21 cellular contexts compared by ENCODE assay signal in the genomic region with DNA sequence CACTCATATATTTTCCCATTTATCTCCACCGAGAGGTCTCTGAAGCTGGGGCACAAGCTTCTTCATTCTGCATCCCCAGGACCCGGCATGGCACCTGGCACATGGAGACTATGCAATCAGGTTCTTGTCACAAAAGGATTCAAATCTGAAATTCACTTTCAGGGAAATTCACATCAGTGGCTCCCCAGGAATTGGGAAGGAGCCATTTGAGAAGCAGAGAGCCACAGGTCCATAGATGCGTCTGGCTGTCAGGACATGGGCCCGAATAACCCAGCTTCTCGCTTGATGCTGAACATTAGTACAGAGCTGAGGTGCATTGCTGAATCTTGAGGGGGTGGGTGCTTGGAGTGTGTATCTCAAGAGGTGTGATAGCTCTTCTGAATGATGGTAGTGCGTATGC.
DNase-seq lines count a peak whose midpoint lies in the region; ATAC-seq, FAIRE-seq and TF ChIP-seq lines count a peak whose summit lies in the region.
"Had no signal": no experiment of that assay in that cellular context is flagged by ENCODE, and none has a peak within 500 bp of the region (broad histone marks: within the 10 kb centered on the region; RNA-seq: fewer than 3 reads in every experiment).

No MANE protein-coding gene starts in this region.

- DNase-seq in HTR-8/SVneo (ENCODE audit: insufficient read length, low spot score): no peak
- peak; percentile 45 for DNase-seq in cerebellum (ENCODE audit: low spot score)
- DNase-seq in spleen: peak; percentile 23
- no peak for DNase-seq in NCI-H1694 (lab: John Stamatoyannopoulos, UW)
- DNase-seq in right atrium auricular region (ENCODE audit: low spot score): no peak
- DNase-seq in GM19240 (ENCODE audit: insufficient read length, low spot score): no peak
- DNase-seq: 8988T; Calu3; CD4-positive, alpha-beta memory T cell; COR-L47; DMS53; DMS79 treated with DMSO at 0.1 percent for 48 hours; H9 had no signal

- H3K36me3 ChIP-seq in spleen (no peaks in the 10 kb centered on the region), right atrium auricular region (no peaks in the 10 kb centered on the region)

- peaks cover 21% of the 10 kb centered on the region for H3K27me3 Mint-ChIP-seq in nephron (ENCODE audit: low read depth)
- H3K27me3 Mint-ChIP-seq: CD4-positive, alpha-beta memory T cell had no signal

- peaks cover 3 to 35% (median 18%) of the 10 kb centered on the region in 6 donors for H3K4me1 ChIP-seq in spleen
- peaks cover 0 to 71% of the 10 kb centered on the region in 2 donors for H3K4me1 ChIP-seq in right atrium auricular region
- H3K4me1 ChIP-seq: A549 had no signal

- no peak for TF ChIP-seq POLR2A in spleen (IDR thresholded peaks at IDR 0.05)

- H3K27me3 ChIP-seq in spleen (replicated peaks in 1 of 7) (no peaks in the 10 kb centered on the region), right atrium auricular region (no peaks in the 10 kb centered on the region)

- peak overlapping the region in 2 of 3 experiments; percentile 33 to 61 for H3K27ac Mint-ChIP-seq in nephron
- H3K27ac Mint-ChIP-seq: GM23338, H9 had no signal

- FAIRE-seq in HTR-8/SVneo (lab: Jason Lieb, UNC): peak; percentile 65
- FAIRE-seq: A549, G401.6, GM12892, GM19239 had no signal

- H3K4me1 Mint-ChIP-seq in nephron: peaks cover 74% of the 10 kb centered on the region

- H3K9me3 ChIP-seq in spleen (no peaks in the 10 kb centered on the region), right atrium auricular region (no peaks in the 10 kb centered on the region)
- H3K9me3 ChIP-seq: A549 had no signal

- no peak overlapping the region for H3K4me3 Mint-ChIP-seq in nephron
- H3K4me3 Mint-ChIP-seq: CD4-positive, alpha-beta memory T cell; GM23338; H9 had no signal

- H3K27ac ChIP-seq in spleen (no peak overlapping the region), right atrium auricular region (no peak overlapping the region)
- H3K27ac ChIP-seq: A549 had no signal

- no peak overlapping the region for H3K4me3 ChIP-seq in spleen
- no peak overlapping the region for H3K4me3 ChIP-seq in right atrium auricular region
- H3K4me3 ChIP-seq: A549, GM23338 had no signal

- H3K9me3 Mint-ChIP-seq in nephron: no peaks in the 10 kb centered on the region
- H3K9me3 Mint-ChIP-seq: CD4-positive, alpha-beta memory T cell; GM23338; H9 had no signal

- ATAC-seq in GM18520 (IDR thresholded peaks at IDR 0.05; ENCODE audit: unreplicated experiment): no peak
- ATAC-seq: A549, GM23338, HCT116 had no signal

- no peaks in the 10 kb centered on the region for H3K36me3 Mint-ChIP-seq in nephron (ENCODE audit: low read depth)

- intact Hi-C loops in spleen (cut with DNase I; ENCODE audit: low total_unique reads): no loop called here

- WGBS in spleen, 5 donors: 76 to 95% (median 80%) methylated on average over 5 to 6 of the region's 6 CpGs

- TF ChIP-seq CTCF in nephron (IDR thresholded peaks at IDR 0.05; ENCODE audit: unreplicated experiment in 3 of 3) (no peak), spleen (IDR thresholded peaks at IDR 0.05 in 8 of 11, conservative IDR thresholded peaks at IDR 0.05 in 3 of 11) (no peak), right atrium auricular region (IDR thresholded peaks at IDR 0.05) (no peak)

Comparison
In these comparisons a context has a peak if more than half of its experiments do, and no peak if none do; other contexts are left out.
1. DNase-seq: peak in cerebellum (single experiment) and spleen (single experiment); none in HTR-8/SVneo (single experiment), NCI-H1694 (single experiment), right atrium auricular region (single experiment) and GM19240 (single experiment).